In genomic region chr12:109150124-109150640, GRCh38 we compare ENCODE assay signal across 21 cellular contexts. TPM values are rescaled to one million over a fixed set of nuclear protein-coding genes. Genes with fewer than 3 reads are reported as not detected.
A peak's percentile ranks its signal among the peaks of the same experiment; 100 is the strongest.
DNase-seq lines count a peak whose midpoint lies in the region; ATAC-seq and TF ChIP-seq lines count a peak whose summit lies in the region.
"Had no signal": no experiment of that assay in that cellular context is flagged by ENCODE, and none has a peak within 500 bp of the region (broad histone marks: within the 10 kb centered on the region; RNA-seq: fewer than 3 reads in every experiment).

No MANE protein-coding gene starts in this region.

- peak in 1 of 2 donors; percentile 24 for DNase-seq in left colon
- peak; percentile 56 for DNase-seq in sigmoid colon
- DNase-seq in stimulated activated naive CD8-positive, alpha-beta T cell treated with anti-CD3 and anti-CD28 coated beads, Interleukin-15, Interleukin-2, amounts not matched to agents 100 U/mL and 50 U/mL, for 24 hours, result no peak
- no peak for DNase-seq in AML-193 (lab: John Stamatoyannopoulos, UW)
- DNase-seq in NCI-H2196 treated with DMSO at 0.1 percent for 48 hours (lab: John Stamatoyannopoulos, UW; ENCODE audit: unreplicated experiment), result no peak
- DNase-seq: Caco-2; CD8-positive, alpha-beta T cell; GOT3; HCEC 1CT; IMR-90; KG1; MG63; NCI-H1105 treated with DMSO at 0.1 percent for 48 hours; NCI-H2029; NCI-H446 treated with DMSO at 0.1 percent for 48 hours; NCI-H526; SHP77 treated with DMSO at 0.1 percent for 48 hours had no signal

- ATAC-seq in left colon (peak; percentile 50), GM18502 (IDR thresholded peaks at IDR 0.05; ENCODE audit: poor library complexity, unreplicated experiment) (no peak)
- no peak for ATAC-seq in stimulated activated naive CD8-positive, alpha-beta T cell treated with anti-CD3 and anti-CD28 coated beads, Interleukin-15, Interleukin-2, amounts not matched to agents 100 U/mL and 50 U/mL, for 24 hours
- ATAC-seq: CD8-positive, alpha-beta T cell had no signal

- 21 to 76% methylated on average over 9 of the region's 9 CpGs for WGBS in sigmoid colon, 2 donors

- H3K27me3 ChIP-seq in duodenal mucosa (ENCODE audit: control insufficient read depth in 1 of 2, insufficient read depth in 2 of 2, low read length in 2 of 2), result no peaks in the 10 kb centered on the region
- no peaks in the 10 kb centered on the region for H3K27me3 ChIP-seq in sigmoid colon
- H3K27me3 ChIP-seq: MG63 had no signal

- peak overlapping the region in 1 of 2 donors; percentile 36 for H3K9ac ChIP-seq in duodenal mucosa (ENCODE audit: low read depth in 1 of 2, low read length in 2 of 2)

- H3K36me3 ChIP-seq in duodenal mucosa (ENCODE audit: control insufficient read depth in 1 of 2, insufficient read depth in 2 of 2, low read length in 2 of 2) (no peaks in the 10 kb centered on the region), sigmoid colon (no peaks in the 10 kb centered on the region)
- H3K36me3 ChIP-seq: MG63 had no signal

- no peaks in the 10 kb centered on the region for H3K9me3 ChIP-seq in duodenal mucosa (ENCODE audit: control insufficient read depth in 1 of 2, low read length in 2 of 2)
- no peaks in the 10 kb centered on the region for H3K9me3 ChIP-seq in sigmoid colon
- H3K9me3 ChIP-seq: Caco-2, MG63 had no signal

- TF ChIP-seq EP300 in sigmoid colon (IDR thresholded peaks at IDR 0.05), result no peak

- intact Hi-C loops in left colon (cut with DNase I, micrococcal nuclease), result no loop called here
- intact Hi-C loops in sigmoid colon (cut with DNase I), result no loop called here

- H3K4me3 ChIP-seq in duodenal mucosa (ENCODE audit: low read depth in 1 of 2, low read length in 2 of 2) (peak overlapping the region; percentile 46 to 56), sigmoid colon (no peak overlapping the region)
- H3K4me3 ChIP-seq: MG63 had no signal

- no peak for TF ChIP-seq CTCF in sigmoid colon (IDR thresholded peaks at IDR 0.05)

- TF ChIP-seq POLR2A in sigmoid colon (IDR thresholded peaks at IDR 0.05), result no peak

- H3K27ac ChIP-seq in duodenal mucosa (ENCODE audit: low read depth, low read length) (no peak overlapping the region), sigmoid colon (peak overlapping the region in 2 of 4 donors; percentile 75 to 80)
- H3K27ac ChIP-seq: C4-2B, RWPE1 had no signal

- H3K4me1 ChIP-seq in duodenal mucosa (ENCODE audit: control insufficient read depth in 1 of 2, insufficient read depth in 2 of 2, low read length in 2 of 2) (peaks cover 35 to 47% of the 10 kb centered on the region in 2 donors), sigmoid colon (peaks cover 0 to 48% (median 31%) of the 10 kb centered on the region in 4 donors)

RNA-seq across cellular contexts. Expression of gene ACACB, which starts 33.8 kb away (rescaled TPM):
- total RNA-seq in left colon (10 to 100 TPM; 49.6 to 55.6 TPM), sigmoid colon (100 to 1,000 TPM; 116 to 295 (median 161) TPM)
- polyA plus RNA-seq in sigmoid colon, result 10 to 100 TPM in 1 of 3 donors, 1 to 10 TPM in 2; 5.3 to 36.0 (median 5.4) TPM

RNA-seq across cellular contexts. Expression of gene UNG, which starts 52.8 kb away (rescaled TPM):
- total RNA-seq in left colon (10 to 100 TPM; 34.5 to 42.4 TPM), sigmoid colon (10 to 100 TPM; 11.9 to 17.1 (median 12.1) TPM)
- polyA plus RNA-seq in sigmoid colon, result 10 to 100 TPM; 27.0 to 34.8 (median 28.9) TPM

RNA-seq across cellular contexts. Expression of gene ALKBH2, which starts 56.9 kb away (rescaled TPM):
- total RNA-seq in left colon (1 to 10 TPM; 5.4 to 7.7 TPM), sigmoid colon (10 to 100 TPM; 11.6 to 29.3 (median 16.5) TPM)
- 10 to 100 TPM in 2 of 3 donors, 1 to 10 TPM in 1; 5.3 to 17.9 (median 14.4) TPM for polyA plus RNA-seq in sigmoid colon

Comparison
In these comparisons a context has a peak if more than half of its experiments do, and no peak if none do; other contexts are left out.
1. H3K4me3 ChIP-seq: peak in duodenal mucosa (2 of 2); none in sigmoid colon (0 of 4).